16 cellular contexts compared by ENCODE assay signal in genomic region chr2:195343540-195343939, GRCh38.
DNase-seq lines count a peak whose midpoint lies in the region; ATAC-seq, FAIRE-seq and TF ChIP-seq lines count a peak whose summit lies in the region.
"Had no signal": no experiment of that assay in that cellular context is flagged by ENCODE, and none has a peak within 500 bp of the region (broad histone marks: within the 10 kb centered on the region; RNA-seq: fewer than 3 reads in every experiment).

No MANE protein-coding gene starts in this region.

- no peak for TF ChIP-seq RAD21 in GM12878 (IDR thresholded peaks at IDR 0.05; ENCODE audit: insufficient read depth, low read depth, low read length)

- WGBS in GM12878 (ENCODE audit: insufficient coverage, insufficient replicate concordance, low lambda C conversion rate, missing lambda C conversion rate) = 55% methylated on average over 2 of the region's 2 CpGs
- WGBS in transverse colon (ENCODE audit: low coverage in 1 of 2), 2 donors = 82 to 84% methylated on average over 2 of the region's 2 CpGs

- peaks cover 6% of the 10 kb centered on the region for H3K27me3 Mint-ChIP-seq in chondrocyte (ENCODE audit: low read depth)

- POLR2A ChIA-PET in GM12878 (lab: Charles Lee) = no interaction called here

- FAIRE-seq in GM12878 (lab: Jason Lieb, UNC) = no peak
- FAIRE-seq: islet of Langerhans, TTC549 had no signal

- SMC1A ChIA-PET in GM12878 (lab: Charles Lee; ENCODE audit: uncharacterized antibody, unreplicated experiment) = no interaction called here

- TF ChIP-seq POLR2A in GM12878 (IDR thresholded peaks at IDR 0.05; ENCODE audit: low read depth, low read length) (no peak), transverse colon (IDR thresholded peaks at IDR 0.05) (no peak)

- TF ChIP-seq EP300 in GM12878 (IDR thresholded peaks at IDR 0.05; ENCODE audit: borderline replicate concordance in 1 of 2, control insufficient read depth in 1 of 2, low read depth in 2 of 2, low read length in 2 of 2) = no peak
- TF ChIP-seq EP300 in transverse colon (IDR thresholded peaks at IDR 0.05; ENCODE audit: low read depth) = no peak

- H3K4me1 Mint-ChIP-seq in chondrocyte (ENCODE audit: low read depth) = no peaks in the 10 kb centered on the region

- H3K9ac ChIP-seq in Karpas-422 (ENCODE audit: low read length) = no peak overlapping the region
- H3K9ac ChIP-seq in GM12878 (ENCODE audit: control insufficient read depth, insufficient read depth, low read length) = no peak overlapping the region
- H3K9ac ChIP-seq: KMS-11 had no signal

- H3K4me2 ChIP-seq in Karpas-422 (ENCODE audit: low read depth, low read length, poor library complexity, severe bottlenecking) (peak overlapping the region; percentile 14), GM12878 (ENCODE audit: control insufficient read depth, insufficient read depth) (no peak overlapping the region)
- H3K4me2 ChIP-seq: KMS-11 had no signal

- no peak for TF ChIP-seq CTCF in GM12878 (IDR thresholded peaks at IDR 0.05 in 2 of 3, conservative IDR thresholded peaks at IDR 0.05 in 1 of 3; ENCODE audit: control insufficient read depth in 2 of 3, extremely low read depth in 1 of 3, insufficient read depth in 1 of 3, low read depth in 3 of 3, low read length in 3 of 3)
- no peak for TF ChIP-seq CTCF in transverse colon (IDR thresholded peaks at IDR 0.05)
- no peak for TF ChIP-seq CTCF in chondrocyte (IDR thresholded peaks at IDR 0.05)

- H3K4me3 ChIP-seq in Karpas-422 (ENCODE audit: low read length) (no peak overlapping the region), GM12878 (no peak overlapping the region), transverse colon (no peak overlapping the region)

- no peak overlapping the region for H3K27ac Mint-ChIP-seq in chondrocyte (ENCODE audit: unreplicated experiment)

- RAD21 ChIA-PET in GM12878 (lab: Charles Lee; ENCODE audit: unreplicated experiment) = no interaction called here

- H4K20me1 ChIP-seq in Karpas-422 (ENCODE audit: insufficient read depth, low read depth, low read length) (no peaks in the 10 kb centered on the region), GM12878 (ENCODE audit: control insufficient read depth, insufficient read depth) (no peaks in the 10 kb centered on the region)

- in situ Hi-C loops in GM12878 (cut with MboI) = no loop called here
- in situ Hi-C loops in transverse colon (cut with MboI; ENCODE audit: low pct_ligation_motif_present in 1 of 4, low pct_unique_long_range_greater_than_20kb in 1 of 4, low sequenced_read_pairs in 3 of 4) = no loop called here

- CTCF ChIA-PET in GM12878 (lab: Yijun Ruan, JAX) = no interaction called here

- H2AFZ ChIP-seq in Karpas-422 (ENCODE audit: low read length) (peak overlapping the region; percentile 42; the same call in 1 of the 2 replicates), GM12878 (ENCODE audit: control insufficient read depth, low read depth, low read length) (no peak overlapping the region)

- ATAC-seq in GM18870 (IDR thresholded peaks at IDR 0.05; ENCODE audit: unreplicated experiment) = peak; percentile 69
- ATAC-seq in HG02678 (IDR thresholded peaks at IDR 0.05; ENCODE audit: unreplicated experiment) = peak; percentile 62
- ATAC-seq in GM12878 = peak; percentile 60

- H3K79me2 ChIP-seq in Karpas-422 (ENCODE audit: low read length) = no peaks in the 10 kb centered on the region
- H3K79me2 ChIP-seq in GM12878 (ENCODE audit: control insufficient read depth, insufficient read depth, low read length) = no peaks in the 10 kb centered on the region

- peak; percentile 55 for DNase-seq in Karpas-422
- no peak for DNase-seq in GM12878 (ENCODE audit: low read depth, low spot score)
- no peak for DNase-seq in T1000 (lab: John Stamatoyannopoulos, UW)
- DNase-seq in transverse colon = no peak
- no peak for DNase-seq in chondrocyte (ENCODE audit: low spot score)
- no peak for DNase-seq in activated CD4-positive, alpha-beta T cell treated with anti-CD3 and anti-CD28 coated beads, Interleukin-2, amount 50 U/mL, for 48 hours
- DNase-seq: activated T-cell treated with anti-CD3 and anti-CD28 coated beads for 4 hours; anterior cingulate cortex; C1 segment of cervical spinal cord; RPMI8226; stimulated activated CD4-positive, alpha-beta T cell treated with anti-CD3 and anti-CD28 coated beads, Interleukin-4, amount 100 ng/mL, for 24 hours had no signal

- no peaks in the 10 kb centered on the region for H3K36me3 Mint-ChIP-seq in chondrocyte (ENCODE audit: low read depth)

- H3K27me3 ChIP-seq in Karpas-422 (ENCODE audit: low read length) (no peaks in the 10 kb centered on the region), GM12878 (replicated peaks in 1 of 2; ENCODE audit: control insufficient read depth in 2 of 2, insufficient read depth in 2 of 2, low read length in 1 of 2) (no peaks in the 10 kb centered on the region), transverse colon (no peaks in the 10 kb centered on the region)

- H3K9me3 ChIP-seq in Karpas-422 (ENCODE audit: low read length) = no peaks in the 10 kb centered on the region
- H3K9me3 ChIP-seq in GM12878 (replicated peaks; ENCODE audit: control insufficient read depth, insufficient read depth, low read length) = no peaks in the 10 kb centered on the region
- no peaks in the 10 kb centered on the region for H3K9me3 ChIP-seq in transverse colon

- H3K36me3 ChIP-seq in Karpas-422 (ENCODE audit: insufficient read depth, low read length) (no peaks in the 10 kb centered on the region), GM12878 (ENCODE audit: control insufficient read depth in 2 of 2, insufficient read depth in 2 of 2, low read length in 1 of 2) (no peaks in the 10 kb centered on the region), transverse colon (no peaks in the 10 kb centered on the region)

- H3K27ac ChIP-seq in Karpas-422 (ENCODE audit: low read length) = no peak overlapping the region
- no peak overlapping the region for H3K27ac ChIP-seq in GM12878 (ENCODE audit: control insufficient read depth, insufficient read depth)
- H3K27ac ChIP-seq in transverse colon = no peak overlapping the region
- H3K27ac ChIP-seq: KMS-11 had no signal

- no peaks in the 10 kb centered on the region for H3K9me3 Mint-ChIP-seq in chondrocyte (ENCODE audit: low read depth)

- H3K9me2 ChIP-seq in Karpas-422 (replicated peaks; ENCODE audit: insufficient read depth, low read length) = no peaks in the 10 kb centered on the region; the same call in 1 of the 2 replicates

- H3K4me3 Mint-ChIP-seq in chondrocyte (ENCODE audit: unreplicated experiment) = no peak overlapping the region

- no TSS peak for BruUV-seq in GM12878 (replicated peaks; lab: Mats Ljungman, UMichigan)

- intact Hi-C loops in GM12878 (cut with micrococcal nuclease; ENCODE audit: unreplicated experiment) = no loop called here
- intact Hi-C loops in transverse colon (cut with DNase I; ENCODE audit: low total_unique reads) = no loop called here

- H3K4me1 ChIP-seq in Karpas-422 (ENCODE audit: low read length) (peaks cover 20% of the 10 kb centered on the region), GM12878 (ENCODE audit: control insufficient read depth, insufficient read depth, low read length) (no peaks in the 10 kb centered on the region), transverse colon (no peaks in the 10 kb centered on the region)

TF ChIP-seq in GM12878, 131 proteins besides CTCF, POLR2A, EP300 and RAD21 (continues in another document):
- TF ChIP-seq IKZF1 (conservative IDR thresholded peaks at IDR 0.05) (0 out of 2 replicates have a peak, but pooled peaks have one; percentile 18), RBBP5 (conservative IDR thresholded peaks at IDR 0.05) (no peak), CREM (IDR thresholded peaks at IDR 0.05; ENCODE audit: low read depth) (no peak), FOS (IDR thresholded peaks at IDR 0.05; ENCODE audit: borderline replicate concordance, extremely low read depth, insufficient read length) (no peak), LARP7 (IDR thresholded peaks at IDR 0.05) (no peak), SPI1 (IDR thresholded peaks at IDR 0.05; ENCODE audit: borderline replicate concordance, insufficient read depth, low read depth, low read length) (peak; percentile 75), NR2C1 (IDR thresholded peaks at IDR 0.05) (no peak), BRCA1 (IDR thresholded peaks at IDR 0.05; ENCODE audit: low read depth, low read length) (no peak), GABPA (IDR thresholded peaks at IDR 0.05; ENCODE audit: low read depth) (no peak), BCL11A (IDR thresholded peaks at IDR 0.05; ENCODE audit: low read depth, low read length) (no peak), YBX1 (IDR thresholded peaks at IDR 0.05) (no peak), WRNIP1 (IDR thresholded peaks at IDR 0.05; ENCODE audit: borderline replicate concordance, low read depth, low read length) (no peak)
- TF ChIP-seq, protein P1, sequence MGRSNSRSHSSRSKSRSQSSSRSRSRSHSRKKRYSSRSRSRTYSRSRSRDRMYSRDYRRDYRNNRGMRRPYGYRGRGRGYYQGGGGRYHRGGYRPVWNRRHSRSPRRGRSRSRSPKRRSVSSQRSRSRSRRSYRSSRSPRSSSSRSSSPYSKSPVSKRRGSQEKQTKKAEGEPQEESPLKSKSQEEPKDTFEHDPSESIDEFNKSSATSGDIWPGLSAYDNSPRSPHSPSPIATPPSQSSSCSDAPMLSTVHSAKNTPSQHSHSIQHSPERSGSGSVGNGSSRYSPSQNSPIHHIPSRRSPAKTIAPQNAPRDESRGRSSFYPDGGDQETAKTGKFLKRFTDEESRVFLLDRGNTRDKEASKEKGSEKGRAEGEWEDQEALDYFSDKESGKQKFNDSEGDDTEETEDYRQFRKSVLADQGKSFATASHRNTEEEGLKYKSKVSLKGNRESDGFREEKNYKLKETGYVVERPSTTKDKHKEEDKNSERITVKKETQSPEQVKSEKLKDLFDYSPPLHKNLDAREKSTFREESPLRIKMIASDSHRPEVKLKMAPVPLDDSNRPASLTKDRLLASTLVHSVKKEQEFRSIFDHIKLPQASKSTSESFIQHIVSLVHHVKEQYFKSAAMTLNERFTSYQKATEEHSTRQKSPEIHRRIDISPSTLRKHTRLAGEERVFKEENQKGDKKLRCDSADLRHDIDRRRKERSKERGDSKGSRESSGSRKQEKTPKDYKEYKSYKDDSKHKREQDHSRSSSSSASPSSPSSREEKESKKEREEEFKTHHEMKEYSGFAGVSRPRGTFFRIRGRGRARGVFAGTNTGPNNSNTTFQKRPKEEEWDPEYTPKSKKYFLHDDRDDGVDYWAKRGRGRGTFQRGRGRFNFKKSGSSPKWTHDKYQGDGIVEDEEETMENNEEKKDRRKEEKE (IDR thresholded peaks at IDR 0.05) = no peak
